Comparison of ENCODE assay signal across 15 cellular contexts in genomic region chr10:4851846-4852245, GRCh38. TPM values are rescaled to one million over a fixed set of nuclear protein-coding genes. Genes with fewer than 3 reads are reported as not detected.
DNase-seq lines count a peak whose midpoint lies in the region; ATAC-seq and TF ChIP-seq lines count a peak whose summit lies in the region.
"Had no signal": no experiment of that assay in that cellular context is flagged by ENCODE, and none has a peak within 500 bp of the region (broad histone marks: within the 10 kb centered on the region; RNA-seq: fewer than 3 reads in every experiment).

No MANE protein-coding gene starts in this region.

- H3K9me3 ChIP-seq in gastroesophageal sphincter = no peaks in the 10 kb centered on the region

- no peaks in the 10 kb centered on the region for H3K27me3 ChIP-seq in gastroesophageal sphincter

- H3K4me1 ChIP-seq in gastroesophageal sphincter = peaks cover 4 to 58% (median 9%) of the 10 kb centered on the region in 3 donors

- DNase-seq in Right ventricle myocardium inferior (ENCODE audit: missing footprints) (no peak), cardiac septum (ENCODE audit: low spot score) (no peak), pons (ENCODE audit: low spot score) (peak; percentile 16), NCI-H2196 (lab: John Stamatoyannopoulos, UW; ENCODE audit: unreplicated experiment) (no peak), posterior cingulate gyrus (no peak), NCI-H128 (lab: John Stamatoyannopoulos, UW; ENCODE audit: unreplicated experiment) (no peak), GM20000 (ENCODE audit: low spot score) (no peak)
- DNase-seq: activated CD4-positive, alpha-beta T cell treated with anti-CD3 and anti-CD28 coated beads, Interleukin-2, amount 10 ng/mL, durations not matched to agents 7 days and 5 days; activated naive CD4-positive, alpha-beta T cell treated with Interleukin-2 at 50 U/mL for 16 hours; kidney glomerular epithelial cell; NCI-H69; trophoblast cell had no signal

- TF ChIP-seq POLR2A in gastroesophageal sphincter (IDR thresholded peaks at IDR 0.05) = no peak

- H3K36me3 ChIP-seq in gastroesophageal sphincter = no peaks in the 10 kb centered on the region

- TF ChIP-seq CTCF in gastroesophageal sphincter (IDR thresholded peaks at IDR 0.05) (no peak), GM20000 (IDR thresholded peaks at IDR 0.05; ENCODE audit: extremely low read depth, missing control alignments) (no peak)

- H3K27ac ChIP-seq in gastroesophageal sphincter = peak overlapping the region; percentile 27 to 70 (median 62)

- ATAC-seq in Right ventricle myocardium inferior = peak; percentile 36
- no peak for ATAC-seq in gastroesophageal sphincter
- ATAC-seq: GM23338 had no signal

- H3K4me3 ChIP-seq in gastroesophageal sphincter = no peak overlapping the region
- H3K4me3 ChIP-seq: GM23338, smooth muscle cell had no signal

- WGBS in gastroesophageal sphincter (ENCODE audit: low coverage in 1 of 2), 2 donors = 19 to 27% methylated on average over 4 to 6 of the region's 6 CpGs

- no peak for TF ChIP-seq EP300 in gastroesophageal sphincter (IDR thresholded peaks at IDR 0.05)

- intact Hi-C loops in Right ventricle myocardium inferior (cut with DNase I) = loop anchor here (2.0 to 5.0 kb wide), 2 partner anchors 95 to 533 kb away; no protein-coding TSS in a partner anchor
- intact Hi-C loops in cardiac septum (cut with DNase I) = loop anchor here (1.0 to 5.0 kb wide), 3 partner anchors 95 to 242 kb away; partner anchors contain the start of gene AKR1C3
- intact Hi-C loops in posterior cingulate gyrus (cut with DNase I) = loop anchor here (5.0 to 10.0 kb wide), 2 partner anchors 530 to 773 kb away; no protein-coding TSS in a partner anchor

RNA-seq across cellular contexts. Expression of gene AKR1E2, which starts 25.8 kb away (rescaled TPM):
- 5.4 TPM for total RNA-seq in Right ventricle myocardium inferior
- total RNA-seq in cardiac septum = 7.6 TPM
- total RNA-seq in gastroesophageal sphincter = 10 to 100 TPM; 15.9 to 19.3 (median 16.0) TPM
